ENCODE assay signal across 8 cellular contexts in the genomic region with DNA sequence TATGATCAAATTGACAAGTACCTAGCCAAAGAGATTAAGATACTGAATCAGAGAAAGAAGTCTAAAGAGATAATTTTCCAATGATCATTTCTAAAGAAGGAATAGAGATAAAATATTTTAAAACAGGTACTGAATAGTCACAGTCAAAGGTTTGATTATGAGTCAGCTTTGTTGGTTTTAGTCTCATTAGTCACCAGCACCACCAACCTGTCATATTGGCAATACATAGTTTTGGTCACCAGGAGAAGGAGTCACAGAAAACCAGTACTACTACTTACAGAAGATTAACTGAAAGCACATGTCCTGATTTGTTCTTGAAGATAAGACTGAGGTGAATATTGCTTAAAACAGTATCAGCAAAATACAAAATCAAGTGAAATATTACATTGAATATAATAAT. TPM values are rescaled to one million over a fixed set of nuclear protein-coding genes. Genes with fewer than 3 reads are reported as not detected.
DNase-seq lines count a peak whose midpoint lies in the region; ATAC-seq, FAIRE-seq and TF ChIP-seq lines count a peak whose summit lies in the region.

No MANE protein-coding gene starts in this region.

- no peak overlapping the region for H4K8ac ChIP-seq in IMR-90 (ENCODE audit: low read depth in 2 of 2, low read length in 2 of 2)

- no peaks in the 10 kb centered on the region for H3K36me3 Mint-ChIP-seq in activated T-cell treated with anti-CD3 and anti-CD28 coated beads, Interleukin-2, amount 50 U/mL, for 4 hours (ENCODE audit: insufficient read depth)

- H3K27me3 Mint-ChIP-seq in activated T-cell treated with anti-CD3 and anti-CD28 coated beads, Interleukin-2, amount 50 U/mL, for 4 hours (ENCODE audit: low read depth), result no peaks in the 10 kb centered on the region

- peaks cover 65% of the 10 kb centered on the region for H3K4me1 Mint-ChIP-seq in activated T-cell treated with anti-CD3 and anti-CD28 coated beads, Interleukin-2, amount 50 U/mL, for 4 hours (ENCODE audit: low read depth)

- no peak for FAIRE-seq in K562 (lab: Jason Lieb, UNC)

- H3K27me3 ChIP-seq in IMR-90 (ENCODE audit: control insufficient read depth, insufficient read depth, low read length) (no peaks in the 10 kb centered on the region), K562 (ENCODE audit: control insufficient read depth in 2 of 2, insufficient read depth in 2 of 2, low read length in 2 of 2) (no peaks in the 10 kb centered on the region)

- H2AFZ ChIP-seq in IMR-90 (replicated peaks; ENCODE audit: low read length, poor library complexity) (no peak overlapping the region), K562 (ENCODE audit: low read depth, low read length) (no peak overlapping the region)

- H3K4me1 ChIP-seq in IMR-90 (ENCODE audit: control insufficient read depth, insufficient read depth, low read length) (peaks cover 6% of the 10 kb centered on the region; the same call in 1 of the 2 replicates), K562 (replicated peaks in 1 of 2; ENCODE audit: control insufficient read depth in 2 of 2, insufficient read depth in 2 of 2, low read length in 2 of 2) (no peaks in the 10 kb centered on the region)

- POLR2A ChIA-PET in IMR-90 (lab: Charles Lee; ENCODE audit: unreplicated experiment), result no interaction called here
- POLR2A ChIA-PET in K562 (lab: Yijun Ruan, JAX), result interaction anchor here (1.0 kb wide), 1 partner anchor 13 kb away, joined by 3 read pairs; no protein-coding TSS in a partner anchor

- H2BK120ac ChIP-seq in IMR-90 (ENCODE audit: low read depth, low read length), result no peak overlapping the region

- H3K79me1 ChIP-seq in IMR-90 (ENCODE audit: low read depth in 1 of 2, low read length in 2 of 2), result peaks cover 2 to 51% of the 10 kb centered on the region in 2 experiments; a peak in 3 of 4 replicates

- H2BK15ac ChIP-seq in IMR-90 (ENCODE audit: low read depth, low read length), result no peak overlapping the region

- H3K36me3 ChIP-seq in IMR-90 (ENCODE audit: control insufficient read depth, insufficient read depth, low read length), result peaks cover 3% of the 10 kb centered on the region
- no peaks in the 10 kb centered on the region for H3K36me3 ChIP-seq in K562 (ENCODE audit: control insufficient read depth, insufficient read depth, low read length)

- H3K4ac ChIP-seq in IMR-90 (ENCODE audit: low read depth, low read length), result no peak overlapping the region

- dilution Hi-C loops in IMR-90 (cut with HindIII; ENCODE audit: low sequenced_read_pairs, unreplicated experiment), result no loop called here

- H3K9ac ChIP-seq in IMR-90 (ENCODE audit: low read depth, low read length), result no peak overlapping the region
- no peak overlapping the region for H3K9ac ChIP-seq in K562 (ENCODE audit: insufficient read depth in 1 of 2, low read depth in 2 of 2, low read length in 2 of 2)

- no peak for TF ChIP-seq CTCF in IMR-90 (conservative IDR thresholded peaks at IDR 0.05; ENCODE audit: low read depth, low read length)
- no peak for TF ChIP-seq CTCF in K562 (IDR thresholded peaks at IDR 0.05 in 2 of 3, conservative IDR thresholded peaks at IDR 0.05 in 1 of 3; ENCODE audit: insufficient read depth in 2 of 3, low read depth in 1 of 3, low read length in 3 of 3)
- TF ChIP-seq CTCF in retinal pigment epithelial cell (conservative IDR thresholded peaks at IDR 0.05; ENCODE audit: low read depth, low read length), result peak; percentile 29

- no peak overlapping the region for H2BK20ac ChIP-seq in IMR-90 (ENCODE audit: low read depth, low read length)

- TF ChIP-seq RAD21 in IMR-90 (IDR thresholded peaks at IDR 0.05; ENCODE audit: low read length), result no peak
- 0 out of 4 replicates have a peak, but pooled peaks of 1 of the 2 experiments have one; percentile 5 for TF ChIP-seq RAD21 in K562 (CRISPR knock-in tag; conservative IDR thresholded peaks at IDR 0.05 in 1 of 2, IDR thresholded peaks at IDR 0.05 in 1 of 2)

- H3K14ac ChIP-seq in IMR-90 (replicated peaks; ENCODE audit: low read depth, low read length), result no peak overlapping the region

- no peaks in the 10 kb centered on the region for H3K9me3 Mint-ChIP-seq in activated T-cell treated with anti-CD3 and anti-CD28 coated beads, Interleukin-2, amount 50 U/mL, for 4 hours

- H3K9me3 ChIP-seq in IMR-90 (ENCODE audit: control insufficient read depth, insufficient read depth, low read length) (peaks cover 3% of the 10 kb centered on the region; the same call in 1 of the 2 replicates), K562 (replicated peaks; ENCODE audit: control insufficient read depth, insufficient read depth, low read depth, low read length) (no peaks in the 10 kb centered on the region)

- DNase-seq in activated T-cell treated with anti-CD3 and anti-CD28 coated beads, Interleukin-2, amount 50 U/mL, for 4 hours, result peak; percentile 14
- DNase-seq in activated T-cell treated with anti-CD3 and anti-CD28 coated beads, Interleukin-2, amount 50 U/mL, for 48 hours, result no peak
- peak; percentile 76 for DNase-seq in IMR-90
- DNase-seq in K562 (ENCODE audit: extremely low read depth in 1 of 4, low spot score in 3 of 4), result peak in 1 of 4 experiments; percentile 8
- peak; percentile 51 for DNase-seq in retinal pigment epithelial cell (ENCODE audit: low read depth)
- DNase-seq in Right ventricle myocardium inferior (ENCODE audit: missing footprints), result no peak
- DNase-seq in NCI-H1105 treated with DMSO at 0.1 percent for 48 hours (lab: John Stamatoyannopoulos, UW), result no peak

- CTCF ChIA-PET in IMR-90 (lab: Yijun Ruan, JAX), result no interaction called here
- CTCF ChIA-PET in K562 (lab: Yijun Ruan, JAX; ENCODE audit: low intra/inter-chr PET ratio), result no interaction called here

- H2AK9ac ChIP-seq in IMR-90 (replicated peaks; ENCODE audit: low read depth, low read length, poor library complexity), result no peak overlapping the region

- no peaks in the 10 kb centered on the region for H3K79me2 ChIP-seq in K562 (ENCODE audit: control insufficient read depth, insufficient read depth, low read length)

- no peak for TF ChIP-seq EP300 in K562 (IDR thresholded peaks at IDR 0.05; ENCODE audit: low read length)

- H3K9me1 ChIP-seq in IMR-90 (ENCODE audit: insufficient read depth, low read length), result peaks cover 11% of the 10 kb centered on the region
- H3K9me1 ChIP-seq in K562 (ENCODE audit: control insufficient read depth, insufficient read depth, low read length), result no peaks in the 10 kb centered on the region

- H3K23ac ChIP-seq in IMR-90 (ENCODE audit: low read depth, low read length), result no peak overlapping the region

- H3K4me3 ChIP-seq in IMR-90 (ENCODE audit: insufficient read depth, low read depth, low read length), result no peak overlapping the region
- H3K4me3 ChIP-seq in K562, result no peak overlapping the region
- H3K4me3 ChIP-seq in retinal pigment epithelial cell (ENCODE audit: low read length), result no peak overlapping the region

- H3K18ac ChIP-seq in IMR-90 (ENCODE audit: low read depth, low read length), result no peak overlapping the region

- no peak overlapping the region for H3K4me3 Mint-ChIP-seq in activated T-cell treated with anti-CD3 and anti-CD28 coated beads, Interleukin-2, amount 50 U/mL, for 4 hours

- H3K27ac ChIP-seq in IMR-90 (ENCODE audit: insufficient read depth, low read length) (no peak overlapping the region), K562 (ENCODE audit: extremely low read depth, low read depth, low read length) (no peak overlapping the region)

- H3K56ac ChIP-seq in IMR-90 (ENCODE audit: extremely low read depth, insufficient read depth, low read length), result no peak overlapping the region

- in situ Hi-C loops in IMR-90 (cut with MboI; ENCODE audit: low sequenced_read_pairs) (no loop called here), K562 (cut with MboI) (no loop called here)

- ATAC-seq in activated T-cell treated with anti-CD3 and anti-CD28 coated beads, Interleukin-2, amount 50 U/mL, for 4 hours, result peak; percentile 98 to 99
- ATAC-seq in GM21825 (IDR thresholded peaks at IDR 0.05; ENCODE audit: unreplicated experiment) (peak; percentile 87), IMR-90 (ENCODE audit: low read depth) (peak; percentile 28; the same call in 1 of the 2 replicates), K562 (no peak), Right ventricle myocardium inferior (no peak)

- H4K91ac ChIP-seq in IMR-90 (ENCODE audit: insufficient read depth, low read depth, low read length), result no peak overlapping the region

- H2BK5ac ChIP-seq in IMR-90 (ENCODE audit: low read depth, low read length, poor library complexity, severe bottlenecking), result no peak overlapping the region

- H4K20me1 ChIP-seq in IMR-90 (ENCODE audit: insufficient read depth, low read length), result peaks cover 87% of the 10 kb centered on the region
- 0 out of 2 replicates have a peak, but pooled peaks cover 4% of the 10 kb centered on the region for H4K20me1 ChIP-seq in K562 (replicated peaks; ENCODE audit: control insufficient read depth, insufficient read depth, low read length)

- H3K4me2 ChIP-seq in IMR-90 (ENCODE audit: low read depth, low read length), result no peak overlapping the region
- H3K4me2 ChIP-seq in K562 (ENCODE audit: insufficient read depth, low read length), result no peak overlapping the region

- TF ChIP-seq POLR2A in IMR-90 (IDR thresholded peaks at IDR 0.05; ENCODE audit: low read depth, low read length) (no peak), K562 (conservative IDR thresholded peaks at IDR 0.05) (no peak)

- no peak overlapping the region for H4K5ac ChIP-seq in IMR-90 (ENCODE audit: low read depth, low read length)

- no peak overlapping the region for H2AK5ac ChIP-seq in IMR-90 (ENCODE audit: low read depth, low read length)

- intact Hi-C loops in IMR-90 (cut with micrococcal nuclease), result no loop called here
- intact Hi-C loops in K562 (cut with micrococcal nuclease), result no loop called here
- intact Hi-C loops in Right ventricle myocardium inferior (cut with DNase I), result no loop called here

- BruUV-seq in IMR-90 (replicated peaks; lab: Mats Ljungman, UMichigan) (no TSS peak), K562 (replicated peaks; lab: Mats Ljungman, UMichigan) (no TSS peak)

RNA-seq across cellular contexts. Expression of gene ZEB1, which starts 34.6 kb away (rescaled TPM):
- 10 to 100 TPM; 31.6 to 32.9 (median 32.1) TPM for total RNA-seq in activated T-cell treated with anti-CD3 and anti-CD28 coated beads, Interleukin-2, amount 50 U/mL, for 4 hours
- total RNA-seq in IMR-90 (2012; rRNA removed) (108 and 139 TPM in 2 replicates), K562 (2014; rRNA removed) (3.3 and 3.8 TPM in 2 replicates), K562 (2014; rRNA removed; fragmentation: Illumina TruSeq; extraction: Trizol) (8.4 and 10.3 TPM in 2 replicates), K562 (2015; rRNA removed; fragmentation: Illumina TruSeq; extraction: Trizol) (6.6 and 7.8 TPM in 2 replicates), K562 (2021) (6.6 and 7.0 TPM in 2 replicates), Right ventricle myocardium inferior (75.5 TPM)
- polyA plus RNA-seq in IMR-90 (2012; rRNA removed) (21.7 and 23.7 TPM in 2 replicates), K562 (2011; rRNA removed) (4.3 and 4.9 TPM in 2 replicates), K562 (2014; fragmentation: Illumina TruSeq; extraction: Trizol) (4.9 and 5.7 TPM in 2 replicates), K562 (2014; fragmentation: Nextera tagmentation; extraction: Ambion mirVana) (1 to 10 TPM; 3.4 to 4.6 TPM), K562 (2014; rRNA removed) (2.1 and 2.9 TPM in 2 replicates)
- polyA plus RNA-seq in IMR-90 (2012; cell fraction: cytosol; rRNA removed), result 5.6 and 6.0 TPM in 2 replicates
- 8.5 and 80.1 TPM in 2 replicates for polyA plus RNA-seq in IMR-90 (2012; cell fraction: nucleus; rRNA removed; ENCODE audit: low replicate concordance)
- 5.3 and 22.2 TPM in 2 replicates for total RNA-seq in K562 (2011; cell fraction: chromatin; rRNA removed; ENCODE audit: low replicate concordance)
- total RNA-seq in K562 (2011; cell fraction: nucleolus; rRNA removed), result 2.7 and 6.1 TPM in 2 replicates
- total RNA-seq in K562 (2011; cell fraction: nucleoplasm; rRNA removed), result 10.0 and 20.7 TPM in 2 replicates
- 0.69 and 1.5 TPM in 2 replicates for polyA plus RNA-seq in K562 (2011; cell fraction: cytosol; rRNA removed)
- polyA plus RNA-seq in K562 (2011; cell fraction: nucleus; rRNA removed), result 4.0 and 4.4 TPM in 2 replicates
- polyA plus RNA-seq in K562 (2012), result 3.2 and 4.1 TPM in 2 replicates
- polyA minus RNA-seq in K562 (2011; rRNA and poly(A)+ RNA removed), result 24.4 and 33.0 TPM in 2 replicates
- 3.7 and 8.3 TPM in 2 replicates for polyA minus RNA-seq in K562 (2011; cell fraction: cytosol; rRNA and poly(A)+ RNA removed)
- polyA minus RNA-seq in K562 (2011; cell fraction: nucleus; rRNA and poly(A)+ RNA removed), result 8.9 and 24.9 TPM in 2 replicates

Comparison
In these comparisons a context has a peak if more than half of its experiments do, and no peak if none do; other contexts are left out.
1. DNase-seq: peak in activated T-cell treated with anti-CD3 and anti-CD28 coated beads, Interleukin-2, amount 50 U/mL, for 4 hours (single experiment), IMR-90 (single experiment) and retinal pigment epithelial cell (single experiment); none in activated T-cell treated with anti-CD3 and anti-CD28 coated beads, Interleukin-2, amount 50 U/mL, for 48 hours (0 of 2), Right ventricle myocardium inferior (single experiment) and NCI-H1105 treated with DMSO at 0.1 percent for 48 hours (single experiment).
2. ATAC-seq: peak in activated T-cell treated with anti-CD3 and anti-CD28 coated beads, Interleukin-2, amount 50 U/mL, for 4 hours (2 of 2), GM21825 (single experiment) and IMR-90 (single experiment); none in K562 (single experiment) and Right ventricle myocardium inferior (single experiment).